1 cellular context compared by ENCODE assay signal in the genomic region with DNA sequence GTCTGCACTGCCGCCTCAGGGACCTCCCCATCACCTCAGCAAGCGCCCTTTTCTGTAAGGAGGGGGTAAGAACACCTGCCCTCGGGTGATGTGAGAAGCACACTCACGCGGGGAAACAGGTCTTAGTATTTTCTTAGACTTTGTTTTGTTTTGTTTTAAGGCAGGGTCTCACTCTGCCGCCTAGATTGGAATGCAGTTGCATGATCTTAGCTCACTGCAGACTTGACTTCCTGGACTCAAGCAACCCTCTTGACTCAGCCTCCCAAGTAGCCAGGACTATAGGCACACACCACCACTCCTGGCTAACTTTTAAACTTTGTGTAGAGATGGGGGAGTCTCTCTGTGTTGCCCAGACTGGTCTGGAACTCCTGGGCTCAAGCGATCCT.
TF ChIP-seq lines count a peak whose summit lies in the region.

No MANE protein-coding gene starts in this region.

TF ChIP-seq in IMR-90, 13 proteins besides CTCF, POLR2A, EP300 and RAD21:
- TF ChIP-seq CEBPB (IDR thresholded peaks at IDR 0.05; ENCODE audit: low read depth, low read length) (0 out of 2 replicates have a peak, but pooled peaks have one; percentile 7), NFE2L2 (IDR thresholded peaks at IDR 0.05; ENCODE audit: low read depth, low read length) (no peak)
